Comparison of ENCODE assay signal across 17 cellular contexts in genomic region chr17:2924211-2924610, GRCh38.
DNase-seq lines count a peak whose midpoint lies in the region; ATAC-seq and TF ChIP-seq lines count a peak whose summit lies in the region.
"Had no signal": no experiment of that assay in that cellular context is flagged by ENCODE, and none has a peak within 500 bp of the region (broad histone marks: within the 10 kb centered on the region; RNA-seq: fewer than 3 reads in every experiment).

No MANE protein-coding gene starts in this region.

- H3K4me1 ChIP-seq in smooth muscle cell (ENCODE audit: low read depth), result peaks cover 6% of the 10 kb centered on the region

- H3K4me3 ChIP-seq in fibroblast of the aortic adventitia (ENCODE audit: low read depth, low read length), result no peak overlapping the region
- no peak overlapping the region for H3K4me3 ChIP-seq in smooth muscle cell

- no peaks in the 10 kb centered on the region for H3K9me3 ChIP-seq in smooth muscle cell (replicated peaks; ENCODE audit: low read depth)

- no peaks in the 10 kb centered on the region for H3K36me3 Mint-ChIP-seq in osteocyte (ENCODE audit: unreplicated experiment)

- WGBS in smooth muscle cell (ENCODE audit: low lambda C conversion rate), result 26% methylated on average over 10 of the region's 10 CpGs

- CTCF ChIA-PET in GM10248 (lab: Yijun Ruan, JAX), result no interaction called here

- no peaks in the 10 kb centered on the region for H3K79me2 ChIP-seq in smooth muscle cell (ENCODE audit: low read depth)

- H2AFZ ChIP-seq in smooth muscle cell (ENCODE audit: low read depth), result no peak overlapping the region

- no peak overlapping the region for H3K4me3 Mint-ChIP-seq in osteocyte (ENCODE audit: unreplicated experiment)
- H3K4me3 Mint-ChIP-seq: activated T-cell treated with anti-CD3 and anti-CD28 coated beads, Interleukin-2, amount 50 U/mL, for 24 hours had no signal

- no peaks in the 10 kb centered on the region for H4K20me1 ChIP-seq in smooth muscle cell (ENCODE audit: low read depth)

- H3K9ac ChIP-seq in smooth muscle cell (ENCODE audit: low read depth), result no peak overlapping the region

- POLR2A ChIA-PET in GM10248 (lab: Yijun Ruan, JAX), result no interaction called here

- H3K27me3 Mint-ChIP-seq in osteocyte (ENCODE audit: unreplicated experiment), result no peaks in the 10 kb centered on the region
- H3K27me3 Mint-ChIP-seq: activated T-cell treated with anti-CD3 and anti-CD28 coated beads, Interleukin-2, amount 50 U/mL, for 24 hours had no signal

- no peak overlapping the region for H3K27ac ChIP-seq in smooth muscle cell (ENCODE audit: low read depth)
- H3K27ac ChIP-seq: C4-2B had no signal

- H3K4me1 Mint-ChIP-seq in osteocyte (ENCODE audit: unreplicated experiment), result peaks cover 31% of the 10 kb centered on the region

- TF ChIP-seq CTCF in fibroblast of the aortic adventitia (IDR thresholded peaks at IDR 0.05; ENCODE audit: insufficient read depth, low read length) (no peak), osteocyte (IDR thresholded peaks at IDR 0.05) (no peak), smooth muscle cell (IDR thresholded peaks at IDR 0.05; ENCODE audit: borderline replicate concordance, insufficient read depth, poor library complexity, severe bottlenecking) (no peak), GM10248 (IDR thresholded peaks at IDR 0.05; ENCODE audit: control extremely low read depth, extremely low read depth, low read depth, missing control alignments) (no peak)

- peak; percentile 31 for ATAC-seq in SK-N-SH treated with all-trans-retinoic acid at 6 μM for 48 hours
- no peak for ATAC-seq in GM21381 (IDR thresholded peaks at IDR 0.05; ENCODE audit: unreplicated experiment)
- ATAC-seq: stimulated activated naive CD8-positive, alpha-beta T cell treated with anti-CD3 and anti-CD28 coated beads, Interleukin-15, Interleukin-2, amounts not matched to agents 100 U/mL and 50 U/mL, for 24 hours had no signal

- no peak overlapping the region for H3K4me2 ChIP-seq in smooth muscle cell

- no peaks in the 10 kb centered on the region for H3K9me3 Mint-ChIP-seq in osteocyte (ENCODE audit: unreplicated experiment)
- H3K9me3 Mint-ChIP-seq: activated T-cell treated with anti-CD3 and anti-CD28 coated beads, Interleukin-2, amount 50 U/mL, for 24 hours had no signal

- no peaks in the 10 kb centered on the region for H3K36me3 ChIP-seq in smooth muscle cell (ENCODE audit: low read depth)

- H3F3A ChIP-seq in smooth muscle cell (ENCODE audit: low read depth), result no peaks in the 10 kb centered on the region

- peak overlapping the region; percentile 15 for H3K27ac Mint-ChIP-seq in osteocyte (ENCODE audit: unreplicated experiment)
- H3K27ac Mint-ChIP-seq: activated T-cell treated with anti-CD3 and anti-CD28 coated beads, Interleukin-2, amount 50 U/mL, for 24 hours had no signal

- DNase-seq in ELF-1 (ENCODE audit: low read depth, low spot score) (peak; percentile 46), fibroblast of the aortic adventitia (ENCODE audit: low read depth) (peak; percentile 18), osteocyte (ENCODE audit: extremely low spot score, unreplicated experiment) (no peak), smooth muscle cell (lab: John Stamatoyannopoulos, UW; ENCODE audit: unreplicated experiment) (no peak), GM10248 (ENCODE audit: extremely low spot score) (no peak), AML-193 (lab: John Stamatoyannopoulos, UW) (no peak)
- DNase-seq: activated CD4-positive, CD25-positive, alpha-beta regulatory T cell treated with anti-CD3 and anti-CD28 coated beads, Interleukin-2, amount 50 U/mL, for 72 hours; activated T-cell treated with anti-CD3 and anti-CD28 coated beads, Interleukin-2, amount 50 U/mL, for 24 hours; amniotic stem cell; effector CD4-positive, alpha-beta T cell; KG1; NCI-H187 treated with DMSO at 0.1 percent for 48 hours; stimulated activated CD4-positive, alpha-beta T cell treated with anti-CD3 and anti-CD28 coated beads, Interleukin-4, amount 100 ng/mL, for 1 hour; stimulated activated naive CD8-positive, alpha-beta T cell treated with anti-CD3 and anti-CD28 coated beads, Interleukin-15, Interleukin-2, amounts not matched to agents 100 U/mL and 50 U/mL, for 24 hours had no signal

- no peaks in the 10 kb centered on the region for H3K27me3 ChIP-seq in smooth muscle cell (ENCODE audit: low read depth)

TF ChIP-seq in SK-N-SH treated with all-trans-retinoic acid at 6 μM for 48 hours, 23 proteins besides CTCF, POLR2A, EP300 and RAD21:
- TF ChIP-seq ZFP30 (CRISPR knock-in tag; IDR thresholded peaks at IDR 0.05) (no peak), OSR1 (CRISPR knock-in tag; IDR thresholded peaks at IDR 0.05) (no peak), CSDC2 (CRISPR knock-in tag; IDR thresholded peaks at IDR 0.05) (peak; percentile 10; the same call in 1 of the 2 replicates), PPARA (CRISPR knock-in tag; IDR thresholded peaks at IDR 0.05; ENCODE audit: borderline replicate concordance) (0 out of 2 replicates have a peak, but pooled peaks have one; percentile 30), CSRNP3 (CRISPR knock-in tag; IDR thresholded peaks at IDR 0.05) (0 out of 2 replicates have a peak, but pooled peaks have one; percentile 63), SNAI2 (CRISPR knock-in tag; IDR thresholded peaks at IDR 0.05) (peak; percentile 77), TSHZ2 (CRISPR knock-in tag; IDR thresholded peaks at IDR 0.05) (peak; percentile 68; the same call in 1 of the 2 replicates), GLIS3 (CRISPR knock-in tag; IDR thresholded peaks at IDR 0.05) (no peak)

Comparison
In these comparisons a context has a peak if more than half of its experiments do, and no peak if none do; other contexts are left out.
1. DNase-seq: peak in ELF-1 (single experiment) and fibroblast of the aortic adventitia (single experiment); none in osteocyte (single experiment), smooth muscle cell (single experiment), GM10248 (single experiment) and AML-193 (0 of 2).